Comparison of ENCODE assay signal across 1 cellular context in genomic region chr19:16886305-16886880, GRCh38.
TF ChIP-seq lines count a peak whose summit lies in the region.

No MANE protein-coding gene starts in this region.

TF ChIP-seq in SK-N-SH, 30 proteins besides CTCF, POLR2A, EP300 and RAD21 (continued from another document):
- no peak for TF ChIP-seq USF2 (IDR thresholded peaks at IDR 0.05; ENCODE audit: borderline replicate concordance, low read depth, low read length)
